Comparison of ENCODE assay signal across 1 cellular context in the genomic region with DNA sequence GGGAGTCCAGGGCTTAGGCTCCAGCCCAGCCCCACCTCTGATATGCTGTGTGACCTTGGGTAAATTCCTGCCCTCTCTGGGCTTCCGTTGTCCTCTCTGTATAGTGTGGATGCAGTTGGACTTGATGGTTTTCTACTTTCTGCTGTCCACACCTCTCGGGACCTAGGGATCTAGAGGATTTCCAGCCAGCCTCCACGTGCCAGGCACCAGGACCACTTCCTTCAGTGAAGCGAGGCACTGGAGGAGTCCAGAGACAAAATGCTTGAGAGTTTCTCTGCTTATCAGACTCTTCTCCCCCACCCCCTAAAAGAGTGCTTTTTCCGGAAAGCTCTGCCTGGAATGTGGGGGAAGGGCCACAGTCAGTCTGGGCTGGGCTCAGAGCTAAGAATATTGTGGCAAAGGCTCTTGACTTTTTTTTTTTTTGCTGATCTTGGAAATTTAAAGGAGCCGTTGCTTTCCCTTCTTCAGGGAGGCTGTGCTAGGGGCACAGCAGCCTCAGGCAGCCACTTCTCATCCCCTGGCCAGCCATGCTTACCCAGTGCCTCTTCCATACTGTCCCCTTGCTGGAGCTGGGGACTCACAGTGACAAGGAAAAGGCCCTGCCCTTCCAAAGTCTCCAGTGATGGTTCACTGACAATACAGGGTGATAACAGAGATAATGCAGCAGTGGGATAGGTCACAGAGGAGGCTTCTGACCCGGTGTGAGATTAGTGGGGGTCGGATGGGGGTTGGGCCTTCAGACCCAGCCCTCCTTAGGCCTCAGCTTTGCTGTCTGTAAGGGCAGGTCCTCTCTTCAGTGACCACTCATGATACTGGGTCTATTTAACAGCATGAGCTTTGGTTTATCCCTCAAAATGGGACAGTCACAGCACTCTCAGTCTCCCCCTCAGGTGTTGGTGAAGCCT.
TF ChIP-seq lines count a peak whose summit lies in the region.

No MANE protein-coding gene starts in this region.

TF ChIP-seq in GM23338, 12 proteins besides CTCF, POLR2A, EP300 and RAD21 (continued from another document):
- TF ChIP-seq, protein P1, sequence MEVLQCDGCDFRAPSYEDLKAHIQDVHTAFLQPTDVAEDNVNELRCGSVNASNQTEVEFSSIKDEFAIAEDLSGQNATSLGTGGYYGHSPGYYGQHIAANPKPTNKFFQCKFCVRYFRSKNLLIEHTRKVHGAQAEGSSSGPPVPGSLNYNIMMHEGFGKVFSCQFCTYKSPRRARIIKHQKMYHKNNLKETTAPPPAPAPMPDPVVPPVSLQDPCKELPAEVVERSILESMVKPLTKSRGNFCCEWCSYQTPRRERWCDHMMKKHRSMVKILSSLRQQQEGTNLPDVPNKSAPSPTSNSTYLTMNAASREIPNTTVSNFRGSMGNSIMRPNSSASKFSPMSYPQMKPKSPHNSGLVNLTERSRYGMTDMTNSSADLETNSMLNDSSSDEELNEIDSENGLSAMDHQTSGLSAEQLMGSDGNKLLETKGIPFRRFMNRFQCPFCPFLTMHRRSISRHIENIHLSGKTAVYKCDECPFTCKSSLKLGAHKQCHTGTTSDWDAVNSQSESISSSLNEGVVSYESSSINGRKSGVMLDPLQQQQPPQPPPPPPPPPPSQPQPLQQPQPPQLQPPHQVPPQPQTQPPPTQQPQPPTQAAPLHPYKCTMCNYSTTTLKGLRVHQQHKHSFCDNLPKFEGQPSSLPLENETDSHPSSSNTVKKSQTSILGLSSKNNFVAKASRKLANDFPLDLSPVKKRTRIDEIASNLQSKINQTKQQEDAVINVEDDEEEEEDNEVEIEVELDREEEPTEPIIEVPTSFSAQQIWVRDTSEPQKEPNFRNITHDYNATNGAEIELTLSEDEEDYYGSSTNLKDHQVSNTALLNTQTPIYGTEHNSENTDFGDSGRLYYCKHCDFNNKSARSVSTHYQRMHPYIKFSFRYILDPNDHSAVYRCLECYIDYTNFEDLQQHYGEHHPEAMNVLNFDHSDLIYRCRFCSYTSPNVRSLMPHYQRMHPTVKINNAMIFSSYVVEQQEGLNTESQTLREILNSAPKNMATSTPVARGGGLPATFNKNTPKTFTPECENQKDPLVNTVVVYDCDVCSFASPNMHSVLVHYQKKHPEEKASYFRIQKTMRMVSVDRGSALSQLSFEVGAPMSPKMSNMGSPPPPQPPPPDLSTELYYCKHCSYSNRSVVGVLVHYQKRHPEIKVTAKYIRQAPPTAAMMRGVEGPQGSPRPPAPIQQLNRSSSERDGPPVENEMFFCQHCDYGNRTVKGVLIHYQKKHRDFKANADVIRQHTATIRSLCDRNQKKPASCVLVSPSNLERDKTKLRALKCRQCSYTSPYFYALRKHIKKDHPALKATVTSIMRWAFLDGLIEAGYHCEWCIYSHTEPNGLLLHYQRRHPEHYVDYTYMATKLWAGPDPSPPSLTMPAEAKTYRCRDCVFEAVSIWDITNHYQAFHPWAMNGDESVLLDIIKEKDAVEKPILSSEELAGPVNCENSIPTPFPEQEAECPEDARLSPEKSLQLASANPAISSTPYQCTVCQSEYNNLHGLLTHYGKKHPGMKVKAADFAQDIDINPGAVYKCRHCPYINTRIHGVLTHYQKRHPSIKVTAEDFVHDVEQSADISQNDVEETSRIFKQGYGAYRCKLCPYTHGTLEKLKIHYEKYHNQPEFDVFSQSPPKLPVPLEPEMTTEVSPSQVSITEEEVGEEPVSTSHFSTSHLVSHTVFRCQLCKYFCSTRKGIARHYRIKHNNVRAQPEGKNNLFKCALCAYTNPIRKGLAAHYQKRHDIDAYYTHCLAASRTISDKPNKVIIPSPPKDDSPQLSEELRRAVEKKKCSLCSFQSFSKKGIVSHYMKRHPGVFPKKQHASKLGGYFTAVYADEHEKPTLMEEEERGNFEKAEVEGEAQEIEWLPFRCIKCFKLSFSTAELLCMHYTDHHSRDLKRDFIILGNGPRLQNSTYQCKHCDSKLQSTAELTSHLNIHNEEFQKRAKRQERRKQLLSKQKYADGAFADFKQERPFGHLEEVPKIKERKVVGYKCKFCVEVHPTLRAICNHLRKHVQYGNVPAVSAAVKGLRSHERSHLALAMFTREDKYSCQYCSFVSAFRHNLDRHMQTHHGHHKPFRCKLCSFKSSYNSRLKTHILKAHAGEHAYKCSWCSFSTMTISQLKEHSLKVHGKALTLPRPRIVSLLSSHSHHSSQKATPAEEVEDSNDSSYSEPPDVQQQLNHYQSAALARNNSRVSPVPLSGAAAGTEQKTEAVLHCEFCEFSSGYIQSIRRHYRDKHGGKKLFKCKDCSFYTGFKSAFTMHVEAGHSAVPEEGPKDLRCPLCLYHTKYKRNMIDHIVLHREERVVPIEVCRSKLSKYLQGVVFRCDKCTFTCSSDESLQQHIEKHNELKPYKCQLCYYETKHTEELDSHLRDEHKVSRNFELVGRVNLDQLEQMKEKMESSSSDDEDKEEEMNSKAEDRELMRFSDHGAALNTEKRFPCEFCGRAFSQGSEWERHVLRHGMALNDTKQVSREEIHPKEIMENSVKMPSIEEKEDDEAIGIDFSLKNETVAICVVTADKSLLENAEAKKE (CRISPR knock-in tag; IDR thresholded peaks at IDR 0.05): no peak
- TF ChIP-seq REST (IDR thresholded peaks at IDR 0.05; ENCODE audit: unreplicated experiment) (no peak), JUNB (IDR thresholded peaks at IDR 0.05; ENCODE audit: unreplicated experiment) (no peak)
TF ChIP-seq in GM23338: peak in this region for 0.
